ENCODE assay signal across 1 cellular context in the genomic region with DNA sequence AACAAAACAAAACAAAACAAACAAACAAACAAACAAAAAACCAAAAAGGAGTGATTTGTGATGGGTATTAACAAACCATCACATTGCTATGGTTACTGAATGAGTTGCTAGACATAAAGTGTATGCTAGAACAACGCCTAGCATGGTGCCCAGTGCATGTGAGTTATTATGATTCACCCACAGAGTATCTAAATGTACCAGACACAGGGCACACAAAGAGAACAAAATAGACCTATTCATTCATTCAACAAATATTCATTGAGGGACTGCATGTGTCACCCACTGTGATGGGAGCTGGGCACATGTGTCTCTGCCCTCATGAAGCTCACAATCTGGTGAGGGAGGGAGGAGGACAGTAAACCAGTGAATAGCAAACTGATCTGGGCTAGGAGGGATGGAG.
TF ChIP-seq lines count a peak whose summit lies in the region.

No MANE protein-coding gene starts in this region.

TF ChIP-seq in A549, 52 proteins besides CTCF, POLR2A, EP300 and RAD21 (continued from another document):
- no peak for TF ChIP-seq JUN (IDR thresholded peaks at IDR 0.05)
- TF ChIP-seq ZSCAN20 (CRISPR knock-in tag; IDR thresholded peaks at IDR 0.05): no peak
- no peak for TF ChIP-seq E2F6 (IDR thresholded peaks at IDR 0.05; ENCODE audit: borderline replicate concordance, low read depth)
- no peak for TF ChIP-seq RNF2 (IDR thresholded peaks at IDR 0.05; ENCODE audit: borderline replicate concordance, low read depth)
- TF ChIP-seq NFE2L2 (conservative IDR thresholded peaks at IDR 0.05; ENCODE audit: low read length): no peak
- TF ChIP-seq BHLHE40 (IDR thresholded peaks at IDR 0.05; ENCODE audit: low read depth, low read length): no peak
- TF ChIP-seq CBX2 (IDR thresholded peaks at IDR 0.05; ENCODE audit: borderline replicate concordance, low read depth): no peak
- TF ChIP-seq CHD4 (IDR thresholded peaks at IDR 0.05; ENCODE audit: borderline replicate concordance): no peak
- TF ChIP-seq CBX8 (IDR thresholded peaks at IDR 0.05): no peak
- TF ChIP-seq KDM1A (IDR thresholded peaks at IDR 0.05; ENCODE audit: low read depth): no peak
